16 cellular contexts compared by ENCODE assay signal in the genomic region with DNA sequence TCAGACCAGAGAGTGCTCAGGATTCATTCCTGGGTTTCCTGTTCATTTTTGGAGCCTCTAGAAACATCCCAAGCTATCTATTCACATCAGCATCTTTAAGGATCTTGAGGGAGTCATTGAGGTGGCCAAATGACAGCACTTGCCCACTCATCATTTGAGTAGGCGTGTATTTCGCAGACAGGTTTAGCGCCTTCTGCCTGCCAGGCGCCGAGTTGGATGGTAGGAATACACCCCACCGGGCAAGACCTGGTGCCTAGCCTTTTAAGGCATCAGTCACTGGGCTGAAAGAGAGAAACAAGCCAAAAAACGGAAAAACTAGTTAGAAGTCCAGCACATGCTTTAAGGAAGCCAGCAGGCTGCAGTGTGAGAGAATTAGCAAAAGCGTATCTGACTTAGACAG.
"Had no signal": no experiment of that assay in that cellular context is flagged by ENCODE, and none has a peak within 500 bp of the region (broad histone marks: within the 10 kb centered on the region; RNA-seq: fewer than 3 reads in every experiment).

No MANE protein-coding gene starts in this region.

- ATAC-seq: esophagus mucosa; heart right ventricle; naive thymus-derived CD4-positive, alpha-beta T cell; sciatic nerve had no signal

- H3K4me1 ChIP-seq: heart right ventricle, spleen had no signal

- H3K27ac ChIP-seq: heart right ventricle, spleen had no signal

- H3K4me1 Mint-ChIP-seq: nephron progenitor cell had no signal

- H3K4me3 ChIP-seq: dorsolateral prefrontal cortex, heart right ventricle, spleen had no signal

- H3K27me3 ChIP-seq: dorsolateral prefrontal cortex, heart right ventricle, spleen had no signal

- H3K9me3 ChIP-seq: spleen had no signal

- DNase-seq: cortex of kidney; effector CD8-positive, alpha-beta T cell; heart right ventricle; hypothalamus; kidney glomerular epithelial cell; naive thymus-derived CD4-positive, alpha-beta T cell; nephron progenitor cell; spleen; stimulated activated CD4-positive, alpha-beta T cell treated with anti-CD3 and anti-CD28 coated beads, Interleukin-15, amount 100 ng/mL, for 24 hours; stimulated activated CD4-positive, alpha-beta T cell treated with anti-CD3 and anti-CD28 coated beads, Interleukin-1b, Interleukin-23, amount 100 ng/mL, for 48 hours; stimulated activated CD4-positive, alpha-beta T cell treated with anti-CD3 and anti-CD28 coated beads, Interleukin-4, amount 100 ng/mL, for 4 hours; trophoblast cell had no signal

- H3K27me3 Mint-ChIP-seq: naive thymus-derived CD4-positive, alpha-beta T cell; stimulated activated naive CD8-positive, alpha-beta T cell treated with anti-CD3 and anti-CD28 coated beads, Interleukin-15, Interleukin-2, amounts not matched to agents 100 ng/mL and 50 ng/mL, for 24 hours had no signal

- H3K4me3 Mint-ChIP-seq: nephron progenitor cell; stimulated activated naive CD8-positive, alpha-beta T cell treated with anti-CD3 and anti-CD28 coated beads, Interleukin-15, Interleukin-2, amounts not matched to agents 100 ng/mL and 50 ng/mL, for 24 hours had no signal
